In genomic region chr17:28879886-28880571, GRCh38 we compare ENCODE assay signal across 19 cellular contexts. TPM values are rescaled to one million over a fixed set of nuclear protein-coding genes. Genes with fewer than 3 reads are reported as not detected.
A peak's percentile ranks its signal among the peaks of the same experiment; 100 is the strongest.
DNase-seq lines count a peak whose midpoint lies in the region; ATAC-seq, FAIRE-seq and TF ChIP-seq lines count a peak whose summit lies in the region.
"Had no signal": no experiment of that assay in that cellular context is flagged by ENCODE, and none has a peak within 500 bp of the region (broad histone marks: within the 10 kb centered on the region; RNA-seq: fewer than 3 reads in every experiment).

No MANE protein-coding gene starts in this region.

- H3K4me1 ChIP-seq in PC-9 (replicated peaks; ENCODE audit: insufficient read depth) (peaks cover 9% of the 10 kb centered on the region; the same call in 1 of the 2 replicates), astrocyte (ENCODE audit: insufficient read depth, low read length) (no peaks in the 10 kb centered on the region), osteoblast (ENCODE audit: insufficient read depth, low read length) (no peaks in the 10 kb centered on the region), breast epithelium (no peaks in the 10 kb centered on the region), foreskin keratinocyte (peaks cover 17% of the 10 kb centered on the region)
- H3K4me1 ChIP-seq: A549 had no signal

- H3K4me2 ChIP-seq in PC-9 (no peak overlapping the region), astrocyte (ENCODE audit: low read length) (no peak overlapping the region), osteoblast (ENCODE audit: insufficient read depth, low read length) (no peak overlapping the region)
- H3K4me2 ChIP-seq: A549 had no signal

- H3K9me3 ChIP-seq in PC-9 (ENCODE audit: insufficient read depth, low read depth): no peaks in the 10 kb centered on the region
- H3K9me3 ChIP-seq in astrocyte (ENCODE audit: insufficient read depth, low read depth, low read length): no peaks in the 10 kb centered on the region
- no peaks in the 10 kb centered on the region for H3K9me3 ChIP-seq in osteoblast (ENCODE audit: low read depth, low read length)
- no peaks in the 10 kb centered on the region for H3K9me3 ChIP-seq in breast epithelium
- H3K9me3 ChIP-seq: A549 had no signal

- H2AFZ ChIP-seq in PC-9 (no peak overlapping the region), astrocyte (ENCODE audit: low read depth, low read length) (no peak overlapping the region), osteoblast (ENCODE audit: low read length) (no peak overlapping the region)

- H3K4me1 Mint-ChIP-seq in activated naive CD4-positive, alpha-beta T cell treated with anti-CD3 and anti-CD28 coated beads, Interleukin-2, amount 50 U/mL, for 24 hours: peaks cover 23% of the 10 kb centered on the region
- peaks cover 2% of the 10 kb centered on the region for H3K4me1 Mint-ChIP-seq in activated naive CD4-positive, alpha-beta T cell treated with anti-CD3 and anti-CD28 coated beads, Interleukin-2, amount 10 ng/mL, durations not matched to agents 7 days and 5 days
- peaks cover 2% of the 10 kb centered on the region for H3K4me1 Mint-ChIP-seq in astrocyte (ENCODE audit: low read depth, unreplicated experiment)

- TSS peak; percentile 29 for BruUV-seq in PC-9 (replicated peaks; lab: Mats Ljungman, UMichigan)

- H3K4me3 ChIP-seq in PC-9 (no peak overlapping the region), astrocyte (ENCODE audit: insufficient read depth, low read depth, low read length) (no peak overlapping the region), osteoblast (ENCODE audit: insufficient read depth, low read length) (no peak overlapping the region), breast epithelium (no peak overlapping the region)
- H3K4me3 ChIP-seq: A549 had no signal

- no peak for TF ChIP-seq POLR2A in breast epithelium (IDR thresholded peaks at IDR 0.05)

- no peak overlapping the region for H3K4me3 Mint-ChIP-seq in activated naive CD4-positive, alpha-beta T cell treated with anti-CD3 and anti-CD28 coated beads, Interleukin-2, amount 50 U/mL, for 24 hours
- H3K4me3 Mint-ChIP-seq in activated naive CD4-positive, alpha-beta T cell treated with anti-CD3 and anti-CD28 coated beads, Interleukin-2, amount 10 ng/mL, durations not matched to agents 7 days and 5 days: no peak overlapping the region
- peak overlapping the region; percentile 36 for H3K4me3 Mint-ChIP-seq in astrocyte (ENCODE audit: unreplicated experiment)
- H3K4me3 Mint-ChIP-seq: CD14-positive monocyte had no signal

- TF ChIP-seq CTCF in PC-9 (conservative IDR thresholded peaks at IDR 0.05): no peak
- TF ChIP-seq CTCF in astrocyte (IDR thresholded peaks at IDR 0.05; ENCODE audit: insufficient read depth, low read depth, low read length): no peak
- TF ChIP-seq CTCF in osteoblast (IDR thresholded peaks at IDR 0.05; ENCODE audit: extremely low read depth, low read depth, low read length): no peak
- TF ChIP-seq CTCF in breast epithelium (IDR thresholded peaks at IDR 0.05): no peak
- TF ChIP-seq CTCF in foreskin keratinocyte (conservative IDR thresholded peaks at IDR 0.05): no peak

- no peak overlapping the region for H3K27ac ChIP-seq in PC-9
- H3K27ac ChIP-seq in astrocyte (ENCODE audit: low read depth, low read length): no peak overlapping the region
- H3K27ac ChIP-seq in osteoblast (ENCODE audit: low read depth, low read length): no peak overlapping the region
- H3K27ac ChIP-seq in breast epithelium: no peak overlapping the region
- H3K27ac ChIP-seq in foreskin keratinocyte: no peak overlapping the region
- H3K27ac ChIP-seq: A549 had no signal

- CTCF ChIA-PET in activated naive CD4-positive, alpha-beta T cell treated with anti-CD3 and anti-CD28 coated beads, Interleukin-2, amount 10 ng/mL, durations not matched to agents 7 days and 5 days (lab: Charles Lee): interaction anchor here (0.8 to 2.6 kb wide), 2 partner anchors 112 to 117 kb away, joined by 3 to 22 read pairs; no protein-coding TSS in a partner anchor
- CTCF ChIA-PET in PC-9 (lab: Charles Lee): interaction anchor here (1.2 to 2.0 kb wide), 4 partner anchors 16 to 153 kb away, joined by 3 to 12 read pairs (median 6); partner anchors contain the start of gene TLCD1

- H3K27me3 ChIP-seq in PC-9 (ENCODE audit: insufficient read depth, low read depth) (no peaks in the 10 kb centered on the region), astrocyte (ENCODE audit: insufficient read depth, low read length) (no peaks in the 10 kb centered on the region), osteoblast (ENCODE audit: insufficient read depth, low read length) (no peaks in the 10 kb centered on the region), breast epithelium (no peaks in the 10 kb centered on the region), foreskin keratinocyte (no peaks in the 10 kb centered on the region)

- H3K36me3 Mint-ChIP-seq in activated naive CD4-positive, alpha-beta T cell treated with anti-CD3 and anti-CD28 coated beads, Interleukin-2, amount 50 U/mL, for 24 hours: peaks cover 10% of the 10 kb centered on the region
- peaks cover 52% of the 10 kb centered on the region for H3K36me3 Mint-ChIP-seq in activated naive CD4-positive, alpha-beta T cell treated with anti-CD3 and anti-CD28 coated beads, Interleukin-2, amount 10 ng/mL, durations not matched to agents 7 days and 5 days
- peaks cover 25% of the 10 kb centered on the region for H3K36me3 Mint-ChIP-seq in astrocyte (ENCODE audit: low read depth, unreplicated experiment)

- no peak for FAIRE-seq in astrocyte (lab: Jason Lieb, UNC)
- FAIRE-seq: A549, G401.6, GM12891 had no signal

- no peaks in the 10 kb centered on the region for H3K9me2 ChIP-seq in PC-9 (ENCODE audit: insufficient read depth)

- peak overlapping the region; percentile 56 for H3K27ac Mint-ChIP-seq in activated naive CD4-positive, alpha-beta T cell treated with anti-CD3 and anti-CD28 coated beads, Interleukin-2, amount 50 U/mL, for 24 hours
- no peak overlapping the region for H3K27ac Mint-ChIP-seq in activated naive CD4-positive, alpha-beta T cell treated with anti-CD3 and anti-CD28 coated beads, Interleukin-2, amount 10 ng/mL, durations not matched to agents 7 days and 5 days
- H3K27ac Mint-ChIP-seq in astrocyte (ENCODE audit: unreplicated experiment): peak overlapping the region; percentile 72

- H3F3A ChIP-seq in PC-9 (ENCODE audit: insufficient read depth, low read depth): peaks cover 6% of the 10 kb centered on the region; the same call in 1 of the 2 replicates

- H3K36me3 ChIP-seq in PC-9 (ENCODE audit: low read depth) (no peaks in the 10 kb centered on the region), astrocyte (ENCODE audit: insufficient read depth, low read length) (no peaks in the 10 kb centered on the region), osteoblast (ENCODE audit: insufficient read depth, low read length) (peaks cover 33% of the 10 kb centered on the region), breast epithelium (peaks cover 18% of the 10 kb centered on the region)

- H3K79me2 ChIP-seq in PC-9 (ENCODE audit: low read depth) (no peaks in the 10 kb centered on the region), astrocyte (ENCODE audit: insufficient read depth, low read length) (no peaks in the 10 kb centered on the region), osteoblast (ENCODE audit: insufficient read depth, low read length) (no peaks in the 10 kb centered on the region)

- POLR2A ChIA-PET in PC-9 (lab: Charles Lee; ENCODE audit: unreplicated experiment): no interaction called here

- H3K9me3 Mint-ChIP-seq in activated naive CD4-positive, alpha-beta T cell treated with anti-CD3 and anti-CD28 coated beads, Interleukin-2, amount 50 U/mL, for 24 hours: no peaks in the 10 kb centered on the region
- H3K9me3 Mint-ChIP-seq in activated naive CD4-positive, alpha-beta T cell treated with anti-CD3 and anti-CD28 coated beads, Interleukin-2, amount 10 ng/mL, durations not matched to agents 7 days and 5 days: no peaks in the 10 kb centered on the region
- no peaks in the 10 kb centered on the region for H3K9me3 Mint-ChIP-seq in astrocyte (ENCODE audit: unreplicated experiment)

- intact Hi-C loops in PC-9 (cut with micrococcal nuclease; ENCODE audit: unreplicated experiment) (loop anchor here (1.0 kb wide), 1 partner anchor 117 kb away; no protein-coding TSS in a partner anchor), breast epithelium (cut with DNase I; ENCODE audit: low total_unique reads) (no loop called here)

- no peak for ATAC-seq in foreskin keratinocyte

- H4K20me1 ChIP-seq in PC-9 (ENCODE audit: insufficient read depth): no peaks in the 10 kb centered on the region
- no peaks in the 10 kb centered on the region for H4K20me1 ChIP-seq in astrocyte (ENCODE audit: insufficient read depth, low read length)
- no peaks in the 10 kb centered on the region for H4K20me1 ChIP-seq in osteoblast (ENCODE audit: insufficient read depth, low read length)

- H3K9ac ChIP-seq in astrocyte (ENCODE audit: low read length): no peak overlapping the region

- H3K27me3 Mint-ChIP-seq in activated naive CD4-positive, alpha-beta T cell treated with anti-CD3 and anti-CD28 coated beads, Interleukin-2, amount 50 U/mL, for 24 hours: no peaks in the 10 kb centered on the region
- H3K27me3 Mint-ChIP-seq in activated naive CD4-positive, alpha-beta T cell treated with anti-CD3 and anti-CD28 coated beads, Interleukin-2, amount 10 ng/mL, durations not matched to agents 7 days and 5 days: no peaks in the 10 kb centered on the region
- H3K27me3 Mint-ChIP-seq in astrocyte (ENCODE audit: low read depth, unreplicated experiment): no peaks in the 10 kb centered on the region

- no peak for DNase-seq in activated naive CD4-positive, alpha-beta T cell treated with anti-CD3 and anti-CD28 coated beads, Interleukin-2, amount 10 ng/mL, durations not matched to agents 7 days and 5 days
- DNase-seq in PC-9: no peak
- DNase-seq in astrocyte (ENCODE audit: low read depth): no peak
- peak; percentile 38 for DNase-seq in osteoblast (ENCODE audit: insufficient read length, low spot score, missing footprints)
- no peak for DNase-seq in iPS-NIHi11 (ENCODE audit: low spot score)
- no peak for DNase-seq in breast epithelium (ENCODE audit: low spot score in 2 of 2)
- DNase-seq in foreskin keratinocyte: no peak
- DNase-seq: DMS79, H7, NCI-H146, NCI-H2107, NCI-H226, NCI-H526 treated with DMSO at 0.1 percent for 48 hours, OCI-M1 had no signal

RNA-seq across cellular contexts. Expression of gene FLOT2, which starts 17.5 kb away (rescaled TPM):
- total RNA-seq in PC-9 (2021) (118 and 128 TPM in 2 replicates), astrocyte (84.4 and 87.3 TPM in 2 replicates), osteoblast (32.1 and 35.1 TPM in 2 replicates), breast epithelium (10 to 100 TPM; 49.8 to 78.3 (median 56.9) TPM), foreskin keratinocyte (81.8 and 83.2 TPM in 2 replicates)
- 69.1 and 71.9 TPM in 2 replicates for polyA plus RNA-seq in foreskin keratinocyte

RNA-seq across cellular contexts. Expression of gene DHRS13, which starts 22.9 kb away (rescaled TPM):
- total RNA-seq in PC-9 (2021): 15.8 and 17.5 TPM in 2 replicates
- 4.3 and 4.5 TPM in 2 replicates for total RNA-seq in astrocyte
- total RNA-seq in osteoblast: 4.7 and 6.2 TPM in 2 replicates
- 10 to 100 TPM in 2 of 3 donors, 1 to 10 TPM in 1; 3.2 to 20.6 (median 14.2) TPM for total RNA-seq in breast epithelium
- total RNA-seq in foreskin keratinocyte: 8.0 and 10.9 TPM in 2 replicates
- 8.0 and 11.5 TPM in 2 replicates for polyA plus RNA-seq in foreskin keratinocyte

RNA-seq across cellular contexts. Expression of gene ERAL1, which starts 25.2 kb away (rescaled TPM):
- 47.1 and 56.6 TPM in 2 replicates for total RNA-seq in PC-9 (2021)
- total RNA-seq in astrocyte: 38.2 and 38.4 TPM in 2 replicates
- 28.9 and 30.4 TPM in 2 replicates for total RNA-seq in osteoblast
- total RNA-seq in breast epithelium: 10 to 100 TPM; 24.3 to 51.2 (median 26.4) TPM
- total RNA-seq in foreskin keratinocyte: 34.8 and 44.4 TPM in 2 replicates
- polyA plus RNA-seq in foreskin keratinocyte: 65.8 and 72.8 TPM in 2 replicates

RNA-seq across cellular contexts. Expression of gene FAM222B, which starts 37.4 kb away (rescaled TPM):
- 14.2 and 26.4 TPM in 2 replicates for total RNA-seq in PC-9 (2021)
- 51.4 and 53.0 TPM in 2 replicates for total RNA-seq in astrocyte
- 4.4 and 5.1 TPM in 2 replicates for total RNA-seq in osteoblast
- total RNA-seq in breast epithelium: 10 to 100 TPM in 2 of 3 donors, 1 to 10 TPM in 1; 9.7 to 12.0 (median 10.5) TPM
- 16.3 and 17.9 TPM in 2 replicates for total RNA-seq in foreskin keratinocyte
- 9.8 and 10.8 TPM in 2 replicates for polyA plus RNA-seq in foreskin keratinocyte
